ENCODE assay signal across 8 cellular contexts in genomic region chr11:78290293-78291176, GRCh38.
DNase-seq lines count a peak whose midpoint lies in the region; ATAC-seq and TF ChIP-seq lines count a peak whose summit lies in the region.

No MANE protein-coding gene starts in this region.

- no peak overlapping the region for H4K5ac ChIP-seq in H9 (ENCODE audit: insufficient read length, low read depth, low read length)

- intact Hi-C loops in HCT116 (cut with micrococcal nuclease) (no loop called here), left ventricle myocardium superior (cut with micrococcal nuclease) (no loop called here)

- no peaks in the 10 kb centered on the region for H4K20me1 ChIP-seq in HCT116 (ENCODE audit: insufficient read depth)
- H4K20me1 ChIP-seq in osteoblast (ENCODE audit: insufficient read depth, low read length): no peaks in the 10 kb centered on the region
- H4K20me1 ChIP-seq in H9 (ENCODE audit: control insufficient read depth, insufficient read depth, insufficient read length): no peaks in the 10 kb centered on the region

- H3K4me3 ChIP-seq in HCT116 (replicated peaks in 1 of 2; ENCODE audit: low read depth in 1 of 2, low read length in 2 of 2) (no peak overlapping the region), neuronal stem cell (ENCODE audit: low read length in 2 of 2) (no peak overlapping the region), osteoblast (ENCODE audit: insufficient read depth, low read length) (no peak overlapping the region)

- no peak overlapping the region for H3K27ac Mint-ChIP-seq in H9

- ATAC-seq in HCT116 (no peak), left ventricle myocardium superior (peak; percentile 74)

- DNase-seq in A172 (ENCODE audit: low spot score) (peak; percentile 8), HCT116 (ENCODE audit: low read depth, low spot score) (no peak), UCSD-AML1 (lab: John Stamatoyannopoulos, UW; ENCODE audit: unreplicated experiment) (peak; percentile 31), left ventricle myocardium superior (no peak), neuronal stem cell (ENCODE audit: low spot score) (no peak), osteoblast (ENCODE audit: insufficient read length, low spot score, missing footprints) (no peak), H9 (no peak), cerebellar nuclear complex (lab: John Stamatoyannopoulos, UW) (no peak)

- no peak overlapping the region for H4K8ac ChIP-seq in neuronal stem cell (ENCODE audit: low read depth, low read length)
- H4K8ac ChIP-seq in H9 (replicated peaks; ENCODE audit: insufficient read length, low read depth, low read length): no peak overlapping the region

- H2BK15ac ChIP-seq in neuronal stem cell (ENCODE audit: low read length) (no peak overlapping the region), H9 (ENCODE audit: low read depth, low read length) (no peak overlapping the region)

- H2AK5ac ChIP-seq in neuronal stem cell (ENCODE audit: low read depth, low read length) (no peak overlapping the region), H9 (ENCODE audit: insufficient read length, low read length) (no peak overlapping the region)

- no peak overlapping the region for H2AFZ ChIP-seq in HCT116 (ENCODE audit: low read depth, low read length, poor library complexity, severe bottlenecking)
- no peak overlapping the region for H2AFZ ChIP-seq in neuronal stem cell (ENCODE audit: low read length)
- H2AFZ ChIP-seq in osteoblast (ENCODE audit: low read length): no peak overlapping the region
- H2AFZ ChIP-seq in H9 (ENCODE audit: low read length): no peak overlapping the region

- H3K9me3 ChIP-seq in HCT116 (ENCODE audit: control insufficient read depth in 1 of 2, insufficient read depth in 1 of 2, low read depth in 1 of 2, low read length in 2 of 2) (no peaks in the 10 kb centered on the region), neuronal stem cell (replicated peaks in 1 of 2; ENCODE audit: control insufficient read depth in 2 of 2, insufficient read depth in 1 of 2, low read depth in 1 of 2, low read length in 2 of 2) (peaks cover 3 to 6% of the 10 kb centered on the region in 2 donors), osteoblast (ENCODE audit: low read depth, low read length) (no peaks in the 10 kb centered on the region), H9 (ENCODE audit: control insufficient read depth, low read depth, low read length) (no peaks in the 10 kb centered on the region)

- H4K91ac ChIP-seq in neuronal stem cell (ENCODE audit: low read depth, low read length, poor library complexity) (no peak overlapping the region), H9 (ENCODE audit: insufficient read length, low read depth, low read length) (no peak overlapping the region)

- no peaks in the 10 kb centered on the region for H3K9me3 Mint-ChIP-seq in H9

- WGBS in neuronal stem cell (ENCODE audit: extremely low coverage in 2 of 2, insufficient read length in 2 of 2, insufficient replicate concordance in 1 of 2), 2 donors: no CpG with 5 or more reads among the region's 6 CpGs
- WGBS in H9 (ENCODE audit: extremely low coverage, insufficient read length, low lambda C conversion rate): no CpG with 5 or more reads among the region's 6 CpGs

- no peaks in the 10 kb centered on the region for H3K4me1 Mint-ChIP-seq in H9

- CTCF ChIA-PET in HCT116 (lab: Charles Lee): no interaction called here

- H3T11ph ChIP-seq in H9 (ENCODE audit: low read length): no peak overlapping the region

- H2BK20ac ChIP-seq in H9 (ENCODE audit: low read depth, low read length, poor library complexity, severe bottlenecking): no peak overlapping the region

- H3K27me3 Mint-ChIP-seq in H9 (ENCODE audit: low read depth): no peaks in the 10 kb centered on the region

- no peak overlapping the region for H3K4me3 Mint-ChIP-seq in H9

- H3K4me2 ChIP-seq in HCT116 (ENCODE audit: low read length) (no peak overlapping the region), neuronal stem cell (ENCODE audit: insufficient read depth, low read length, poor library complexity, severe bottlenecking) (no peak overlapping the region), osteoblast (ENCODE audit: insufficient read depth, low read length) (no peak overlapping the region), H9 (ENCODE audit: insufficient read depth, insufficient read length, low read length) (no peak overlapping the region)

- POLR2A ChIA-PET in HCT116 (lab: Charles Lee): no interaction called here

- H3K9me2 ChIP-seq in HCT116 (ENCODE audit: insufficient read depth): no peaks in the 10 kb centered on the region

- H3K27me3 ChIP-seq in HCT116 (ENCODE audit: insufficient read depth, low read length) (no peaks in the 10 kb centered on the region), neuronal stem cell (ENCODE audit: control insufficient read depth in 3 of 3, insufficient read depth in 3 of 3, low read depth in 1 of 3, low read length in 3 of 3) (no peaks in the 10 kb centered on the region), osteoblast (ENCODE audit: insufficient read depth, low read length) (no peaks in the 10 kb centered on the region), H9 (ENCODE audit: insufficient read depth, low read length) (no peaks in the 10 kb centered on the region)

- H3K18ac ChIP-seq in neuronal stem cell (ENCODE audit: low read length): no peak overlapping the region
- H3K18ac ChIP-seq in H9 (ENCODE audit: insufficient read length, low read depth, low read length): no peak overlapping the region

- no peak overlapping the region for H2BK5ac ChIP-seq in neuronal stem cell (ENCODE audit: low read length)
- H2BK5ac ChIP-seq in H9 (ENCODE audit: insufficient read length, low read length): no peak overlapping the region

- H3K4me1 ChIP-seq in HCT116 (ENCODE audit: control insufficient read depth in 1 of 2, insufficient read depth in 2 of 2, low read length in 2 of 2): peaks cover 0 to 3% of the 10 kb centered on the region in 2 experiments; a peak in 1 of 4 replicates
- H3K4me1 ChIP-seq in neuronal stem cell (ENCODE audit: control insufficient read depth in 2 of 2, insufficient read depth in 1 of 2, low read depth in 1 of 2, low read length in 2 of 2): no peaks in the 10 kb centered on the region
- H3K4me1 ChIP-seq in osteoblast (ENCODE audit: insufficient read depth, low read length): no peaks in the 10 kb centered on the region
- H3K4me1 ChIP-seq in H9 (ENCODE audit: insufficient read depth, low read length): no peaks in the 10 kb centered on the region

- BruUV-seq in HCT116 (replicated peaks; lab: Mats Ljungman, UMichigan): no TSS peak

- H2BK120ac ChIP-seq in neuronal stem cell (ENCODE audit: low read depth, low read length) (no peak overlapping the region), H9 (ENCODE audit: low read depth, low read length, poor library complexity, severe bottlenecking) (no peak overlapping the region)

- H3K4ac ChIP-seq in neuronal stem cell (ENCODE audit: low read length): no peak overlapping the region
- no peak overlapping the region for H3K4ac ChIP-seq in H9 (ENCODE audit: low read depth, low read length)

- no peak overlapping the region for H3K56ac ChIP-seq in H9 (ENCODE audit: insufficient read length, low read depth, low read length)

- H3K9ac ChIP-seq in HCT116 (ENCODE audit: low read length) (no peak overlapping the region), neuronal stem cell (ENCODE audit: low read depth, low read length, poor library complexity) (no peak overlapping the region), H9 (ENCODE audit: extremely low read depth, insufficient read length, low read length) (no peak overlapping the region)

- RAD21 ChIA-PET in HCT116 (lab: Charles Lee; ENCODE audit: low non-redundant PET in 1 of 2, low total read pairs in 2 of 2, uncharacterized antibody in 2 of 2, unreplicated experiment in 2 of 2): no interaction called here

- H2BK12ac ChIP-seq in neuronal stem cell (ENCODE audit: low read length) (no peak overlapping the region), H9 (ENCODE audit: insufficient read length, low read depth, low read length) (no peak overlapping the region)

- H3K79me2 ChIP-seq in HCT116 (ENCODE audit: insufficient read depth, low read length) (no peaks in the 10 kb centered on the region), osteoblast (ENCODE audit: insufficient read depth, low read length) (no peaks in the 10 kb centered on the region), H9 (ENCODE audit: insufficient read depth, low read length) (no peaks in the 10 kb centered on the region)

- no peaks in the 10 kb centered on the region for H3K79me1 ChIP-seq in neuronal stem cell (ENCODE audit: low read depth, low read length)
- H3K79me1 ChIP-seq in H9 (ENCODE audit: insufficient read depth, low read depth, low read length, poor library complexity, severe bottlenecking): no peaks in the 10 kb centered on the region

- no peak overlapping the region for H3K23ac ChIP-seq in neuronal stem cell (ENCODE audit: low read depth, low read length, poor library complexity)
- no peak overlapping the region for H3K23ac ChIP-seq in H9 (ENCODE audit: insufficient read length, low read depth, low read length)

- no peak overlapping the region for H3K14ac ChIP-seq in neuronal stem cell (ENCODE audit: low read length)
- H3K14ac ChIP-seq in H9 (ENCODE audit: insufficient read depth, low read length): no peak overlapping the region

- H3K27ac ChIP-seq in HCT116 (ENCODE audit: low read depth, low read length) (no peak overlapping the region), neuronal stem cell (replicated peaks; ENCODE audit: low read length) (no peak overlapping the region), osteoblast (ENCODE audit: low read depth, low read length) (no peak overlapping the region), H9 (ENCODE audit: insufficient read length, low read depth, low read length) (no peak overlapping the region)

- H3K36me3 Mint-ChIP-seq in H9 (ENCODE audit: insufficient read depth in 1 of 3, low read depth in 3 of 3): no peaks in the 10 kb centered on the region

- no peak for TF ChIP-seq RAD21 in HCT116 (IDR thresholded peaks at IDR 0.05; ENCODE audit: low read depth)

- no peak for TF ChIP-seq POLR2A in HCT116 (IDR thresholded peaks at IDR 0.05; ENCODE audit: borderline replicate concordance, extremely low read depth, insufficient read depth, insufficient read length)

- H3K36me3 ChIP-seq in HCT116 (ENCODE audit: control insufficient read depth in 1 of 2, insufficient read depth in 2 of 2, low read length in 2 of 2): no peaks in the 10 kb centered on the region
- no peaks in the 10 kb centered on the region for H3K36me3 ChIP-seq in neuronal stem cell (replicated peaks in 1 of 2; ENCODE audit: control insufficient read depth in 2 of 2, insufficient read depth in 2 of 2, low read length in 2 of 2)
- no peaks in the 10 kb centered on the region for H3K36me3 ChIP-seq in osteoblast (ENCODE audit: insufficient read depth, low read length)

- TF ChIP-seq CTCF in HCT116 (IDR thresholded peaks at IDR 0.05 in 2 of 3, conservative IDR thresholded peaks at IDR 0.05 in 1 of 3; ENCODE audit: borderline replicate concordance in 1 of 3, insufficient read depth in 1 of 3, low read depth in 2 of 3, low read length in 2 of 3): no peak
- no peak for TF ChIP-seq CTCF in osteoblast (IDR thresholded peaks at IDR 0.05; ENCODE audit: extremely low read depth, low read depth, low read length)
- no peak for TF ChIP-seq CTCF in H9 (conservative IDR thresholded peaks at IDR 0.05)

- no peaks in the 10 kb centered on the region for H3K23me2 ChIP-seq in H9 (ENCODE audit: insufficient read length, low read depth, low read length, poor library complexity, severe bottlenecking)

TF ChIP-seq in HCT116, 20 proteins besides CTCF, POLR2A, EP300 and RAD21 (continues in another document):
- peak; percentile 82 for TF ChIP-seq CEBPB (IDR thresholded peaks at IDR 0.05; ENCODE audit: low read depth)

Comparison
In these comparisons a context has a peak if more than half of its experiments do, and no peak if none do; other contexts are left out.
1. DNase-seq: peak in A172 (single experiment) and UCSD-AML1 (single experiment); none in HCT116 (single experiment), left ventricle myocardium superior (single experiment), neuronal stem cell (single experiment), osteoblast (single experiment), H9 (single experiment) and cerebellar nuclear complex (0 of 2).